35 cellular contexts compared by ENCODE assay signal in genomic region chr1:85433096-85433495, GRCh38. TPM values are rescaled to one million over a fixed set of nuclear protein-coding genes. Genes with fewer than 3 reads are reported as not detected.
"Had no signal": no experiment of that assay in that cellular context is flagged by ENCODE, and none has a peak within 500 bp of the region (broad histone marks: within the 10 kb centered on the region; RNA-seq: fewer than 3 reads in every experiment).

No MANE protein-coding gene starts in this region.

- H3K27me3 ChIP-seq: ascending aorta, cardiac muscle cell had no signal

- H3K36me3 ChIP-seq: ascending aorta, cardiac muscle cell, WERI-Rb-1 had no signal

- H3K27ac ChIP-seq: ascending aorta, cardiac muscle cell, WERI-Rb-1 had no signal

- DNase-seq: activated CD4-positive, alpha-beta memory T cell treated with anti-CD3 and anti-CD28 coated beads, Interleukin-2, amount 10 ng/mL, durations not matched to agents 7 days and 5 days; activated CD4-positive, alpha-beta T cell treated with anti-CD3 and anti-CD28 coated beads for 1 hour; activated CD4-positive, alpha-beta T cell treated with anti-CD3 and anti-CD28 coated beads for 36 hours; activated CD4-positive, alpha-beta T cell treated with anti-CD3 and anti-CD28 coated beads for 48 hours; activated CD4-positive, alpha-beta T cell treated with anti-CD3 and anti-CD28 coated beads, Interleukin-2, amount 10 ng/mL, durations not matched to agents 7 days and 5 days; activated CD4-positive, alpha-beta T cell treated with anti-CD3 and anti-CD28 coated beads, Interleukin-2, amount 50 U/mL, for 48 hours; activated CD4-positive, CD25-positive, alpha-beta regulatory T cell; activated CD8-positive, alpha-beta memory T cell treated with anti-CD3 and anti-CD28 coated beads for 24 hours; activated CD8-positive, alpha-beta memory T cell treated with anti-CD3 and anti-CD28 coated beads, Interleukin-2, amount 10 ng/mL, durations not matched to agents 7 days and 5 days; activated CD8-positive, alpha-beta memory T cell treated with anti-CD3 and anti-CD28 coated beads, Interleukin-2, amount 50 U/mL, for 48 hours; activated CD8-positive, alpha-beta T cell treated with anti-CD3 and anti-CD28 coated beads, Interleukin-2, amount 10 ng/mL, durations not matched to agents 7 days and 5 days; activated effector memory CD4-positive, alpha-beta T cell treated with Interleukin-2 at 50 U/mL for 16 hours; activated gamma-delta T cell; activated naive CD4-positive, alpha-beta T cell treated with anti-CD3 and anti-CD28 coated beads, Interleukin-2, amount 10 ng/mL, durations not matched to agents 7 days and 5 days; activated naive CD4-positive, alpha-beta T cell treated with Interleukin-2 at 50 U/mL for 16 hours; activated naive CD8-positive, alpha-beta T cell treated with anti-CD3 and anti-CD28 coated beads, Interleukin-2, amount 10 ng/mL, durations not matched to agents 7 days and 5 days; activated naive CD8-positive, alpha-beta T cell treated with anti-CD3 and anti-CD28 coated beads, Interleukin-2, amount 50 U/mL, for 24 hours; activated T-cell treated with anti-CD3 and anti-CD28 coated beads, Interleukin-2, amount 50 U/mL, for 24 hours; activated T-cell treated with anti-CD3 and anti-CD28 coated beads, Interleukin-2, amount 50 U/mL, for 48 hours; caudate nucleus; T-helper 1 cell; T-helper 2 cell; T-helper 9 cell; WERI-Rb-1 had no signal

- H3K4me1 Mint-ChIP-seq: activated CD4-positive, alpha-beta memory T cell treated with anti-CD3 and anti-CD28 coated beads, Interleukin-2, amount 10 ng/mL, durations not matched to agents 7 days and 5 days; activated CD4-positive, alpha-beta T cell treated with anti-CD3 and anti-CD28 coated beads for 36 hours; activated CD4-positive, alpha-beta T cell treated with anti-CD3 and anti-CD28 coated beads, Interleukin-2, amount 10 ng/mL, durations not matched to agents 7 days and 5 days; activated naive CD4-positive, alpha-beta T cell treated with anti-CD3 and anti-CD28 coated beads, Interleukin-2, amount 10 ng/mL, durations not matched to agents 7 days and 5 days; activated naive CD4-positive, alpha-beta T cell treated with anti-CD3 and anti-CD28 coated beads, Interleukin-2, amount 50 U/mL, for 24 hours; activated naive CD8-positive, alpha-beta T cell treated with anti-CD3 and anti-CD28 coated beads, Interleukin-2, amount 10 ng/mL, durations not matched to agents 7 days and 5 days; activated naive CD8-positive, alpha-beta T cell treated with anti-CD3 and anti-CD28 coated beads, Interleukin-2, amount 50 U/mL, for 24 hours; brain; central memory CD8-positive, alpha-beta T cell had no signal

- H3K27me3 Mint-ChIP-seq: activated naive CD8-positive, alpha-beta T cell treated with anti-CD3 and anti-CD28 coated beads, Interleukin-2, amount 10 ng/mL, durations not matched to agents 7 days and 5 days; brain had no signal

- H3K9me3 ChIP-seq: ascending aorta had no signal

- H3K4me1 ChIP-seq: ascending aorta had no signal

- H3K4me3 Mint-ChIP-seq: activated CD4-positive, alpha-beta memory T cell treated with anti-CD3 and anti-CD28 coated beads, Interleukin-2, amount 10 ng/mL, durations not matched to agents 7 days and 5 days; activated CD4-positive, alpha-beta T cell treated with anti-CD3 and anti-CD28 coated beads for 36 hours; activated CD4-positive, alpha-beta T cell treated with anti-CD3 and anti-CD28 coated beads, Interleukin-2, amount 10 ng/mL, durations not matched to agents 7 days and 5 days; activated CD8-positive, alpha-beta memory T cell treated with anti-CD3 and anti-CD28 coated beads, Interleukin-2, amount 10 ng/mL, durations not matched to agents 7 days and 5 days; activated CD8-positive, alpha-beta T cell treated with anti-CD3 and anti-CD28 coated beads, Interleukin-2, amount 10 ng/mL, durations not matched to agents 7 days and 5 days; activated naive CD4-positive, alpha-beta T cell treated with anti-CD3 and anti-CD28 coated beads, Interleukin-2, amount 10 ng/mL, durations not matched to agents 7 days and 5 days; activated naive CD4-positive, alpha-beta T cell treated with anti-CD3 and anti-CD28 coated beads, Interleukin-2, amount 50 U/mL, for 24 hours; activated naive CD8-positive, alpha-beta T cell; activated naive CD8-positive, alpha-beta T cell treated with anti-CD3 and anti-CD28 coated beads, Interleukin-2, amount 10 ng/mL, durations not matched to agents 7 days and 5 days; activated naive CD8-positive, alpha-beta T cell treated with anti-CD3 and anti-CD28 coated beads, Interleukin-2, amount 50 U/mL, for 24 hours; activated T-cell treated with anti-CD3 and anti-CD28 coated beads, Interleukin-2, amount 50 U/mL, for 24 hours; brain; central memory CD8-positive, alpha-beta T cell; T-helper 1 cell treated with Interleukin-12 subunit alpha and Interleukin-12 subunit beta and Interleukin-4 antibody, amounts not matched to agents 30 μg/mL and 1 μg/mL, for 36 hours; T-helper 2 cell treated with Interferon-gamma antibody and Interleukin-4, amounts not matched to agents 5 μg/mL and 100 μg/mL, for 36 hours; WTC11 had no signal

- H3K36me3 Mint-ChIP-seq: activated CD8-positive, alpha-beta memory T cell treated with anti-CD3 and anti-CD28 coated beads, Interleukin-2, amount 10 ng/mL, durations not matched to agents 7 days and 5 days; activated naive CD4-positive, alpha-beta T cell treated with anti-CD3 and anti-CD28 coated beads, Interleukin-2, amount 10 ng/mL, durations not matched to agents 7 days and 5 days; activated naive CD4-positive, alpha-beta T cell treated with anti-CD3 and anti-CD28 coated beads, Interleukin-2, amount 50 U/mL, for 24 hours; activated naive CD8-positive, alpha-beta T cell; activated naive CD8-positive, alpha-beta T cell treated with anti-CD3 and anti-CD28 coated beads, Interleukin-2, amount 10 ng/mL, durations not matched to agents 7 days and 5 days had no signal

- ATAC-seq: activated CD4-positive, alpha-beta T cell treated with anti-CD3 and anti-CD28 coated beads for 36 hours; activated CD4-positive, CD25-positive, alpha-beta regulatory T cell treated with anti-CD3 and anti-CD28 coated beads, Interleukin-2, amount 50 U/mL, for 24 hours; activated CD8-positive, alpha-beta memory T cell treated with anti-CD3 and anti-CD28 coated beads, Interleukin-2, amount 10 ng/mL, durations not matched to agents 7 days and 5 days; activated CD8-positive, alpha-beta T cell treated with anti-CD3 and anti-CD28 coated beads, Interleukin-2, amount 10 ng/mL, durations not matched to agents 7 days and 5 days; activated naive CD8-positive, alpha-beta T cell treated with anti-CD3 and anti-CD28 coated beads, Interleukin-2, amount 50 U/mL, for 24 hours; WTC11 had no signal

- H3K4me3 ChIP-seq: ascending aorta, cardiac muscle cell had no signal

- H3K9me3 Mint-ChIP-seq: activated CD4-positive, alpha-beta memory T cell treated with anti-CD3 and anti-CD28 coated beads, Interleukin-2, amount 10 ng/mL, durations not matched to agents 7 days and 5 days; activated CD4-positive, alpha-beta T cell treated with anti-CD3 and anti-CD28 coated beads, Interleukin-2, amount 10 ng/mL, durations not matched to agents 7 days and 5 days; activated naive CD4-positive, alpha-beta T cell treated with anti-CD3 and anti-CD28 coated beads, Interleukin-2, amount 10 ng/mL, durations not matched to agents 7 days and 5 days; activated naive CD4-positive, alpha-beta T cell treated with anti-CD3 and anti-CD28 coated beads, Interleukin-2, amount 50 U/mL, for 24 hours; activated T-cell treated with anti-CD3 and anti-CD28 coated beads, Interleukin-2, amount 50 U/mL, for 24 hours; activated T-helper 2 cell treated with anti-CD3 and anti-CD28 coated beads, Interferon-gamma antibody, Interleukin-2, Interleukin-4, amounts not matched to agents 10 μg/mL and 5 μg/mL and 100 μg/mL, durations not matched to agents 14 hours and 24 hours and 36 hours; T-helper 1 cell treated with Interleukin-12 subunit alpha and Interleukin-12 subunit beta and Interleukin-4 antibody, amounts not matched to agents 30 μg/mL and 1 μg/mL, for 36 hours; T-helper 2 cell treated with Interferon-gamma antibody and Interleukin-4, amounts not matched to agents 5 μg/mL and 100 μg/mL, for 36 hours had no signal

- H3K27ac Mint-ChIP-seq: activated CD4-positive, alpha-beta memory T cell treated with anti-CD3 and anti-CD28 coated beads, Interleukin-2, amount 10 ng/mL, durations not matched to agents 7 days and 5 days; activated CD4-positive, alpha-beta T cell treated with anti-CD3 and anti-CD28 coated beads for 36 hours; activated CD4-positive, alpha-beta T cell treated with anti-CD3 and anti-CD28 coated beads, Interleukin-2, amount 10 ng/mL, durations not matched to agents 7 days and 5 days; activated CD8-positive, alpha-beta memory T cell treated with anti-CD3 and anti-CD28 coated beads, Interleukin-2, amount 10 ng/mL, durations not matched to agents 7 days and 5 days; activated CD8-positive, alpha-beta T cell treated with anti-CD3 and anti-CD28 coated beads, Interleukin-2, amount 10 ng/mL, durations not matched to agents 7 days and 5 days; activated naive CD4-positive, alpha-beta T cell treated with anti-CD3 and anti-CD28 coated beads, Interleukin-2, amount 10 ng/mL, durations not matched to agents 7 days and 5 days; activated naive CD4-positive, alpha-beta T cell treated with anti-CD3 and anti-CD28 coated beads, Interleukin-2, amount 50 U/mL, for 24 hours; activated naive CD8-positive, alpha-beta T cell; activated naive CD8-positive, alpha-beta T cell treated with anti-CD3 and anti-CD28 coated beads, Interleukin-2, amount 10 ng/mL, durations not matched to agents 7 days and 5 days; activated naive CD8-positive, alpha-beta T cell treated with anti-CD3 and anti-CD28 coated beads, Interleukin-2, amount 50 U/mL, for 24 hours; activated T-cell treated with anti-CD3 and anti-CD28 coated beads, Interleukin-2, amount 50 U/mL, for 24 hours; activated T-helper 2 cell treated with anti-CD3 and anti-CD28 coated beads, Interferon-gamma antibody, Interleukin-2, Interleukin-4, amounts not matched to agents 10 μg/mL and 5 μg/mL and 100 μg/mL, durations not matched to agents 14 hours and 24 hours and 36 hours; brain; T-helper 1 cell treated with Interleukin-12 subunit alpha and Interleukin-12 subunit beta and Interleukin-4 antibody, amounts not matched to agents 30 μg/mL and 1 μg/mL, for 36 hours; T-helper 2 cell treated with Interferon-gamma antibody and Interleukin-4, amounts not matched to agents 5 μg/mL and 100 μg/mL, for 36 hours; WTC11 had no signal

RNA-seq across cellular contexts. Expression of gene DDAH1, which starts 31.9 kb away (rescaled TPM):
- total RNA-seq: activated CD4-positive, alpha-beta memory T cell treated with anti-CD3 and anti-CD28 coated beads, Interleukin-2, amount 10 ng/mL, durations not matched to agents 7 days and 5 days; activated CD4-positive, alpha-beta T cell treated with anti-CD3 and anti-CD28 coated beads, Interleukin-2, amount 10 ng/mL, durations not matched to agents 7 days and 5 days; activated CD8-positive, alpha-beta memory T cell treated with anti-CD3 and anti-CD28 coated beads, Interleukin-2, amount 10 ng/mL, durations not matched to agents 7 days and 5 days; activated naive CD8-positive, alpha-beta T cell treated with anti-CD3 and anti-CD28 coated beads, Interleukin-2, amount 10 ng/mL, durations not matched to agents 7 days and 5 days; activated T-helper 2 cell treated with anti-CD3 and anti-CD28 coated beads, Interferon-gamma antibody, Interleukin-2, Interleukin-4, amounts not matched to agents 10 μg/mL and 5 μg/mL and 100 μg/mL, durations not matched to agents 14 hours and 24 hours and 36 hours had no signal
